27 cellular contexts compared by ENCODE assay signal in genomic region chr5:169225830-169226356, GRCh38.
"Had no signal": no experiment of that assay in that cellular context is flagged by ENCODE, and none has a peak within 500 bp of the region (broad histone marks: within the 10 kb centered on the region; RNA-seq: fewer than 3 reads in every experiment).

No MANE protein-coding gene starts in this region.

- H3K36me3 Mint-ChIP-seq: activated naive CD4-positive, alpha-beta T cell treated with anti-CD3 and anti-CD28 coated beads, Interleukin-2, amount 50 U/mL, for 24 hours; WTC11 had no signal

- H3K4me3 Mint-ChIP-seq: activated CD4-positive, alpha-beta memory T cell treated with anti-CD3 and anti-CD28 coated beads, Interleukin-2, amount 10 ng/mL, durations not matched to agents 7 days and 5 days; activated CD4-positive, alpha-beta T cell treated with anti-CD3 and anti-CD28 coated beads, Interleukin-2, amount 10 ng/mL, durations not matched to agents 7 days and 5 days; activated naive CD4-positive, alpha-beta T cell treated with anti-CD3 and anti-CD28 coated beads for 36 hours; activated naive CD4-positive, alpha-beta T cell treated with anti-CD3 and anti-CD28 coated beads, Interleukin-2, amount 50 U/mL, for 24 hours; activated T-cell treated with anti-CD3 and anti-CD28 coated beads, Interleukin-2, amount 50 U/mL, for 4 hours; activated T-helper 17 cell treated with anti-CD3 and anti-CD28 coated beads, Interleukin-2, amount 50 U/mL, for 72 hours; central memory CD8-positive, alpha-beta T cell; effector memory CD8-positive, alpha-beta T cell; WTC11 had no signal

- H3K4me1 Mint-ChIP-seq: activated CD4-positive, alpha-beta memory T cell treated with anti-CD3 and anti-CD28 coated beads, Interleukin-2, amount 10 ng/mL, durations not matched to agents 7 days and 5 days; activated CD4-positive, alpha-beta T cell treated with anti-CD3 and anti-CD28 coated beads, Interleukin-2, amount 10 ng/mL, durations not matched to agents 7 days and 5 days; activated naive CD4-positive, alpha-beta T cell treated with anti-CD3 and anti-CD28 coated beads, Interleukin-2, amount 50 U/mL, for 24 hours; activated T-helper 17 cell treated with anti-CD3 and anti-CD28 coated beads, Interleukin-2, amount 50 U/mL, for 72 hours; WTC11 had no signal

- H3K4me3 ChIP-seq: esophagus muscularis mucosa, gastrocnemius medialis, heart left ventricle had no signal

- H3K27me3 Mint-ChIP-seq: activated CD4-positive, alpha-beta memory T cell treated with anti-CD3 and anti-CD28 coated beads, Interleukin-2, amount 10 ng/mL, durations not matched to agents 7 days and 5 days; activated CD4-positive, alpha-beta T cell treated with anti-CD3 and anti-CD28 coated beads, Interleukin-2, amount 10 ng/mL, durations not matched to agents 7 days and 5 days; activated naive CD4-positive, alpha-beta T cell treated with anti-CD3 and anti-CD28 coated beads, Interleukin-2, amount 50 U/mL, for 24 hours had no signal

- H3K9me3 Mint-ChIP-seq: activated CD4-positive, alpha-beta memory T cell treated with anti-CD3 and anti-CD28 coated beads, Interleukin-2, amount 10 ng/mL, durations not matched to agents 7 days and 5 days; activated CD4-positive, alpha-beta T cell treated with anti-CD3 and anti-CD28 coated beads, Interleukin-2, amount 10 ng/mL, durations not matched to agents 7 days and 5 days; activated naive CD4-positive, alpha-beta T cell treated with anti-CD3 and anti-CD28 coated beads for 36 hours; activated naive CD4-positive, alpha-beta T cell treated with anti-CD3 and anti-CD28 coated beads, Interleukin-2, amount 50 U/mL, for 24 hours; activated T-cell treated with anti-CD3 and anti-CD28 coated beads, Interleukin-2, amount 50 U/mL, for 4 hours; activated T-helper 17 cell treated with anti-CD3 and anti-CD28 coated beads, Interleukin-2, amount 50 U/mL, for 72 hours; central memory CD8-positive, alpha-beta T cell; WTC11 had no signal

- ATAC-seq: activated T-cell treated with anti-CD3 and anti-CD28 coated beads, Interleukin-2, amount 50 U/mL, for 4 hours; activated T-helper 17 cell treated with anti-CD3 and anti-CD28 coated beads, Interleukin-2, amount 50 U/mL, for 72 hours; effector memory CD8-positive, alpha-beta T cell; foreskin keratinocyte; gastrocnemius medialis; WTC11 had no signal

- H3K27ac Mint-ChIP-seq: activated CD4-positive, alpha-beta memory T cell treated with anti-CD3 and anti-CD28 coated beads, Interleukin-2, amount 10 ng/mL, durations not matched to agents 7 days and 5 days; activated CD4-positive, alpha-beta T cell treated with anti-CD3 and anti-CD28 coated beads, Interleukin-2, amount 10 ng/mL, durations not matched to agents 7 days and 5 days; activated naive CD4-positive, alpha-beta T cell treated with anti-CD3 and anti-CD28 coated beads for 36 hours; activated naive CD4-positive, alpha-beta T cell treated with anti-CD3 and anti-CD28 coated beads, Interleukin-2, amount 50 U/mL, for 24 hours; activated T-helper 17 cell treated with anti-CD3 and anti-CD28 coated beads, Interleukin-2, amount 50 U/mL, for 72 hours; effector memory CD8-positive, alpha-beta T cell; WTC11 had no signal

- H3K27me3 ChIP-seq: brain microvascular endothelial cell, esophagus muscularis mucosa, foreskin keratinocyte, gastrocnemius medialis, heart left ventricle had no signal

- H3K9me3 ChIP-seq: esophagus muscularis mucosa, gastrocnemius medialis, heart left ventricle had no signal

- H3K4me1 ChIP-seq: foreskin keratinocyte, gastrocnemius medialis, heart left ventricle had no signal

- H3K36me3 ChIP-seq: brain microvascular endothelial cell, esophagus muscularis mucosa, gastrocnemius medialis, heart left ventricle had no signal

- H3K27ac ChIP-seq: brain microvascular endothelial cell, esophagus muscularis mucosa, foreskin keratinocyte, gastrocnemius medialis, heart left ventricle had no signal

- DNase-seq: activated CD4-positive, alpha-beta memory T cell treated with anti-CD3 and anti-CD28 coated beads, Interleukin-2, amount 10 ng/mL, durations not matched to agents 7 days and 5 days; activated CD4-positive, alpha-beta T cell treated with anti-CD3 and anti-CD28 coated beads for 1 hour; activated CD4-positive, alpha-beta T cell treated with anti-CD3 and anti-CD28 coated beads for 4 hours; activated CD4-positive, alpha-beta T cell treated with anti-CD3 and anti-CD28 coated beads, Interleukin-2, amount 10 ng/mL, durations not matched to agents 7 days and 5 days; activated CD4-positive, alpha-beta T cell treated with anti-CD3 and anti-CD28 coated beads, Interleukin-2, amount 50 U/mL, for 4 hours; activated CD8-positive, alpha-beta memory T cell treated with anti-CD3 and anti-CD28 coated beads, Interleukin-2, amount 50 U/mL, for 48 hours; activated effector memory CD4-positive, alpha-beta T cell treated with anti-CD3 and anti-CD28 coated beads, Interleukin-2, amount 50 U/mL, for 16 hours; activated naive CD4-positive, alpha-beta T cell treated with anti-CD3 and anti-CD28 coated beads for 36 hours; activated T-cell treated with anti-CD3 and anti-CD28 coated beads, Interleukin-2, amount 50 U/mL, for 4 hours; amniotic stem cell; anterior cingulate cortex; brain microvascular endothelial cell; cortex of kidney; dermis blood vessel endothelial cell; effector CD4-positive, alpha-beta T cell; effector memory CD8-positive, alpha-beta T cell; erythroblast; foreskin keratinocyte; gastrocnemius medialis; glutamatergic neuron; heart left ventricle; T-helper 2 cell had no signal
